ENCODE assay signal across 9 cellular contexts in genomic region chr16:30399435-30400186, GRCh38. TPM values are rescaled to one million over a fixed set of nuclear protein-coding genes. Genes with fewer than 3 reads are reported as not detected.
A peak's percentile ranks its signal among the peaks of the same experiment; 100 is the strongest.
DNase-seq lines count a peak whose midpoint lies in the region; ATAC-seq and TF ChIP-seq lines count a peak whose summit lies in the region.
"Had no signal": no experiment of that assay in that cellular context is flagged by ENCODE, and none has a peak within 500 bp of the region (broad histone marks: within the 10 kb centered on the region; RNA-seq: fewer than 3 reads in every experiment).

No MANE protein-coding gene starts in this region.

- 23 to 25% methylated on average over 12 of the region's 12 CpGs for WGBS in ectodermal cell, 2 experiments

- no peaks in the 10 kb centered on the region for H3K27me3 Mint-ChIP-seq in CD4-positive, CD25-positive, alpha-beta regulatory T cell
- peaks cover 3% of the 10 kb centered on the region for H3K27me3 Mint-ChIP-seq in neural crest cell (ENCODE audit: low read depth)

- peaks cover 5 to 52% (median 26%) of the 10 kb centered on the region in 4 donors for H3K4me1 Mint-ChIP-seq in CD4-positive, CD25-positive, alpha-beta regulatory T cell
- peaks cover 41% of the 10 kb centered on the region for H3K4me1 Mint-ChIP-seq in neural crest cell

- peaks cover 33% of the 10 kb centered on the region for H3K4me1 ChIP-seq in CD4-positive, CD25-positive, alpha-beta regulatory T cell (ENCODE audit: control insufficient read depth, insufficient read depth, low read length, poor library complexity, severe bottlenecking)
- peaks cover 33% of the 10 kb centered on the region for H3K4me1 ChIP-seq in ectodermal cell (ENCODE audit: control insufficient read depth, insufficient read depth, low read length)

- peak overlapping the region; percentile 88 to 91 (median 90) for H3K4me3 Mint-ChIP-seq in CD4-positive, CD25-positive, alpha-beta regulatory T cell
- H3K4me3 Mint-ChIP-seq in neural crest cell = peak overlapping the region; percentile 94

- peaks cover 12% of the 10 kb centered on the region for H3K36me3 Mint-ChIP-seq in CD4-positive, CD25-positive, alpha-beta regulatory T cell
- H3K36me3 Mint-ChIP-seq in neural crest cell (ENCODE audit: low read depth) = peaks cover 3% of the 10 kb centered on the region

- no peaks in the 10 kb centered on the region for H3K9me3 Mint-ChIP-seq in CD4-positive, CD25-positive, alpha-beta regulatory T cell
- no peaks in the 10 kb centered on the region for H3K9me3 Mint-ChIP-seq in neural crest cell

- no peaks in the 10 kb centered on the region for H3K36me3 ChIP-seq in CD4-positive, CD25-positive, alpha-beta regulatory T cell (ENCODE audit: control insufficient read depth, insufficient read depth, low read length)
- H3K36me3 ChIP-seq in ectodermal cell (ENCODE audit: control insufficient read depth, insufficient read depth, low read length) = peaks cover 14% of the 10 kb centered on the region

- ATAC-seq in CD4-positive, CD25-positive, alpha-beta regulatory T cell (ENCODE audit: low read depth in 2 of 2) = no peak
- no peak for ATAC-seq in GM18868 (IDR thresholded peaks at IDR 0.05; ENCODE audit: unreplicated experiment)

- CTCF ChIA-PET in GM10248 (lab: Yijun Ruan, JAX) = interaction anchor here (0.9 to 3.7 kb wide), 5 partner anchors 9 to 229 kb away, joined by 3 to 29 read pairs (median 3); partner anchors contain the start of genes DCTPP1, SEPTIN1 and ZNF771

- no peaks in the 10 kb centered on the region for H3K27me3 ChIP-seq in CD4-positive, CD25-positive, alpha-beta regulatory T cell (ENCODE audit: control insufficient read depth, insufficient read depth, low read length)
- no peaks in the 10 kb centered on the region for H3K27me3 ChIP-seq in ectodermal cell (ENCODE audit: control insufficient read depth, insufficient read depth, low read length, poor library complexity, severe bottlenecking)

- H3K27ac ChIP-seq in CD4-positive, CD25-positive, alpha-beta regulatory T cell (ENCODE audit: insufficient read depth, low read length, poor library complexity, severe bottlenecking) = peak overlapping the region; percentile 25
- H3K27ac ChIP-seq in ectodermal cell (ENCODE audit: insufficient read depth, low read depth, low read length, poor library complexity, severe bottlenecking) = peak overlapping the region; percentile 99

- peak overlapping the region; percentile 70 for H3K4me3 ChIP-seq in CD4-positive, CD25-positive, alpha-beta regulatory T cell (ENCODE audit: low read depth, low read length)
- H3K4me3 ChIP-seq in ectodermal cell (ENCODE audit: insufficient read depth, low read depth, low read length) = peak overlapping the region; percentile 35

- no peaks in the 10 kb centered on the region for H3K9me3 ChIP-seq in CD4-positive, CD25-positive, alpha-beta regulatory T cell (ENCODE audit: control insufficient read depth in 2 of 2, low read length in 2 of 2)
- no peaks in the 10 kb centered on the region for H3K9me3 ChIP-seq in ectodermal cell (ENCODE audit: control insufficient read depth, low read length)

- H3K27ac Mint-ChIP-seq in CD4-positive, CD25-positive, alpha-beta regulatory T cell = peak overlapping the region; percentile 90 to 96 (median 90)
- H3K27ac Mint-ChIP-seq in neural crest cell (ENCODE audit: unreplicated experiment) = peak overlapping the region; percentile 98

- no peak for TF ChIP-seq CTCF in neural crest cell (conservative IDR thresholded peaks at IDR 0.05)
- TF ChIP-seq CTCF in GM10248 (IDR thresholded peaks at IDR 0.05; ENCODE audit: control extremely low read depth, extremely low read depth, low read depth, missing control alignments) = no peak

- no peak for DNase-seq in CD4-positive, CD25-positive, alpha-beta regulatory T cell
- DNase-seq in NCI-H345 (lab: John Stamatoyannopoulos, UW) (peak; percentile 51), neural crest cell (ENCODE audit: low read depth, low spot score) (no peak), GM10248 (ENCODE audit: extremely low spot score) (no peak), dedifferentiated amniotic fluid mesenchymal stem cell (ENCODE audit: extremely low spot score) (no peak)
- DNase-seq in central memory CD4-positive, alpha-beta T cell = no peak

- POLR2A ChIA-PET in GM10248 (lab: Yijun Ruan, JAX) = interaction anchor here (0.9 kb wide), 1 partner anchor 10 kb away, joined by 4 read pairs; no protein-coding TSS in a partner anchor

RNA-seq across cellular contexts. Expression of gene ZNF48, which starts 4.4 kb away (rescaled TPM):
- 6.0 TPM for total RNA-seq in CD4-positive, CD25-positive, alpha-beta regulatory T cell
- polyA plus RNA-seq in CD4-positive, CD25-positive, alpha-beta regulatory T cell = 1 to 10 TPM; 4.5 to 8.0 (median 6.7) TPM
- 45.3 TPM for polyA plus RNA-seq in ectodermal cell (2013, experiment 1 of 4)
- polyA plus RNA-seq in ectodermal cell (2013, experiment 2 of 4) = 53.1 TPM
- 34.0 TPM for polyA plus RNA-seq in ectodermal cell (2013, experiment 3 of 4)
- polyA plus RNA-seq in ectodermal cell (2013, experiment 4 of 4) = 39.1 TPM
- total RNA-seq in neural crest cell = 59.9 and 60.9 TPM in 2 replicates

RNA-seq across cellular contexts. Expression of gene ZNF771, which starts 7.8 kb away (rescaled TPM):
- total RNA-seq in CD4-positive, CD25-positive, alpha-beta regulatory T cell = 2.3 TPM
- polyA plus RNA-seq in CD4-positive, CD25-positive, alpha-beta regulatory T cell = 1 to 10 TPM; 1.7 to 3.8 (median 3.3) TPM
- 7.4 TPM for polyA plus RNA-seq in ectodermal cell (2013, experiment 1 of 4)
- 6.9 TPM for polyA plus RNA-seq in ectodermal cell (2013, experiment 2 of 4)
- 11.5 TPM for polyA plus RNA-seq in ectodermal cell (2013, experiment 3 of 4)
- 10.3 TPM for polyA plus RNA-seq in ectodermal cell (2013, experiment 4 of 4)
- 17.5 and 18.9 TPM in 2 replicates for total RNA-seq in neural crest cell

RNA-seq across cellular contexts. Expression of gene SEPTIN1, which starts 17.2 kb away (rescaled TPM):
- total RNA-seq in CD4-positive, CD25-positive, alpha-beta regulatory T cell = 198 TPM
- 100 to 1,000 TPM; 157 to 205 (median 170) TPM for polyA plus RNA-seq in CD4-positive, CD25-positive, alpha-beta regulatory T cell
- polyA plus RNA-seq in ectodermal cell (2013, experiment 1 of 4) = 3.1 TPM
- polyA plus RNA-seq in ectodermal cell (2013, experiment 2 of 4) = 2.3 TPM
- polyA plus RNA-seq in ectodermal cell (2013, experiment 3 of 4) = 3.8 TPM
- 4.1 TPM for polyA plus RNA-seq in ectodermal cell (2013, experiment 4 of 4)
- total RNA-seq in neural crest cell = 2.3 and 2.9 TPM in 2 replicates

RNA-seq across cellular contexts. Expression of gene MYL11, which starts 25.0 kb away (rescaled TPM):
- 4.1 TPM for total RNA-seq in CD4-positive, CD25-positive, alpha-beta regulatory T cell
- polyA plus RNA-seq in CD4-positive, CD25-positive, alpha-beta regulatory T cell = 1 to 10 TPM in 1 of 4 donors, not detected in 3; 1.7 TPM
- polyA plus RNA-seq in ectodermal cell (2013, experiment 1 of 4) = 3.6 TPM
- polyA plus RNA-seq in ectodermal cell (2013, experiment 2 of 4) = 2.8 TPM
- polyA plus RNA-seq in ectodermal cell (2013, experiment 3 of 4) = 0.75 TPM
- 1.5 TPM for polyA plus RNA-seq in ectodermal cell (2013, experiment 4 of 4)
- not detected in 2 replicates for total RNA-seq in neural crest cell
- total RNA-seq: subcutaneous adipose tissue had no signal

RNA-seq across cellular contexts. Expression of gene TBC1D10B, which starts 29.3 kb away (rescaled TPM):
- total RNA-seq in CD4-positive, CD25-positive, alpha-beta regulatory T cell = 32.2 TPM
- polyA plus RNA-seq in CD4-positive, CD25-positive, alpha-beta regulatory T cell = 10 to 100 TPM in 1 of 4 donors, 1 to 10 TPM in 3; 7.1 to 11.7 (median 8.2) TPM
- polyA plus RNA-seq in ectodermal cell (2013, experiment 1 of 4) = 30.9 TPM
- polyA plus RNA-seq in ectodermal cell (2013, experiment 2 of 4) = 31.5 TPM
- 26.0 TPM for polyA plus RNA-seq in ectodermal cell (2013, experiment 3 of 4)
- polyA plus RNA-seq in ectodermal cell (2013, experiment 4 of 4) = 27.4 TPM
- total RNA-seq in neural crest cell = 39.7 and 45.6 TPM in 2 replicates

Comparison
In these comparisons a context has a peak if more than half of its experiments do, and no peak if none do; other contexts are left out.
1. RNA of gene SEPTIN1, which starts 17.2 kb away (total RNA-seq): 198 TPM in CD4-positive, CD25-positive, alpha-beta regulatory T cell (single experiment); 2.3 to 2.9 TPM in neural crest cell; every median in the first group is over 10 times any median in the second.